ENCODE assay signal across 20 cellular contexts in genomic region chr15:40534371-40534770, GRCh38.
"Had no signal": no experiment of that assay in that cellular context is flagged by ENCODE, and none has a peak within 500 bp of the region (broad histone marks: within the 10 kb centered on the region; RNA-seq: fewer than 3 reads in every experiment).

No MANE protein-coding gene starts in this region.

- DNase-seq: activated B cell treated with CpG ODN at 0.5 μM for 24 hours; activated CD4-positive, alpha-beta memory T cell treated with anti-CD3 and anti-CD28 coated beads for 36 hours; activated CD4-positive, alpha-beta T cell treated with anti-CD3 and anti-CD28 coated beads, Interleukin-2, amount 10 ng/mL, durations not matched to agents 7 days and 5 days; activated CD8-positive, alpha-beta memory T cell treated with anti-CD3 and anti-CD28 coated beads for 24 hours; activated gamma-delta T cell; activated naive CD4-positive, alpha-beta T cell treated with anti-CD3 and anti-CD28 coated beads, Interleukin-2, amount 10 ng/mL, durations not matched to agents 7 days and 5 days; activated naive CD8-positive, alpha-beta T cell treated with anti-CD3 and anti-CD28 coated beads for 36 hours; activated T-cell treated with anti-CD3 and anti-CD28 coated beads, Interleukin-2, amount 50 U/mL, for 4 hours; brain microvascular endothelial cell; KG1; NCI-H1092; NCI-H1417; NCI-H1930; NCI-H2171 treated with DMSO at 0.1 percent for 48 hours; NCI-H226; NCI-H526; NCI-H82; PC-3; SHP77 treated with DMSO at 0.1 percent for 48 hours; T-cell had no signal

- ATAC-seq: activated T-cell treated with anti-CD3 and anti-CD28 coated beads, Interleukin-2, amount 50 U/mL, for 4 hours; PC-3; T-cell had no signal
